9 cellular contexts compared by ENCODE assay signal in genomic region chr21:33036430-33037162, GRCh38. TPM values are rescaled to one million over a fixed set of nuclear protein-coding genes. Genes with fewer than 3 reads are reported as not detected.
DNase-seq lines count a peak whose midpoint lies in the region; ATAC-seq, FAIRE-seq and TF ChIP-seq lines count a peak whose summit lies in the region.
"Had no signal": no experiment of that assay in that cellular context is flagged by ENCODE, and none has a peak within 500 bp of the region (broad histone marks: within the 10 kb centered on the region; RNA-seq: fewer than 3 reads in every experiment).

No MANE protein-coding gene starts in this region.

- no peaks in the 10 kb centered on the region for H3K36me3 Mint-ChIP-seq in activated T-helper 1 cell treated with anti-CD3 and anti-CD28 coated beads, Interleukin-12 subunit alpha, Interleukin-12 subunit beta, Interleukin-2, Interleukin-4 antibody, amounts not matched to agents 30 ng/mL and 10 ng/mL and 1 ng/mL, durations not matched to agents 14 hours and 24 hours and 36 hours (ENCODE audit: low read depth)

- H3K9ac ChIP-seq in DND-41 (ENCODE audit: low read depth, low read length), result no peak overlapping the region

- H3K36me3 ChIP-seq in DND-41 (ENCODE audit: insufficient read depth, low read length) (no peaks in the 10 kb centered on the region), mucosa of descending colon (ENCODE audit: low read depth) (no peaks in the 10 kb centered on the region)

- no peak overlapping the region for H3K4me2 ChIP-seq in DND-41 (ENCODE audit: insufficient read depth, low read length)
- H3K4me2 ChIP-seq: PC-9 had no signal

- no peak overlapping the region for H2AFZ ChIP-seq in DND-41 (ENCODE audit: low read depth, low read length)
- H2AFZ ChIP-seq: PC-9 had no signal

- intact Hi-C loops in activated T-helper 1 cell treated with anti-CD3 and anti-CD28 coated beads, Interleukin-12 subunit alpha, Interleukin-12 subunit beta, Interleukin-2, Interleukin-4 antibody, amounts not matched to agents 30 ng/mL and 10 ng/mL and 1 ng/mL, durations not matched to agents 14 hours and 24 hours and 36 hours (cut with micrococcal nuclease), result no loop called here
- intact Hi-C loops in mucosa of descending colon (cut with DNase I, micrococcal nuclease), result no loop called here

- peak; percentile 9 for FAIRE-seq in HTR-8/SVneo (lab: Jason Lieb, UNC)

- H3K9me3 ChIP-seq in DND-41 (ENCODE audit: insufficient read depth, low read length, severe bottlenecking) (no peaks in the 10 kb centered on the region), mucosa of descending colon (no peaks in the 10 kb centered on the region)

- no peak overlapping the region for H3K27ac ChIP-seq in DND-41 (ENCODE audit: low read length)
- H3K27ac ChIP-seq: PC-9 had no signal

- H3K4me3 ChIP-seq in DND-41 (ENCODE audit: low read depth in 1 of 2, low read length in 2 of 2) (no peak overlapping the region), mucosa of descending colon (no peak overlapping the region)
- H3K4me3 ChIP-seq: PC-9 had no signal

- in situ Hi-C loops in G401 (cut with HindIII; ENCODE audit: low sequenced_read_pairs), result no loop called here

- DNase-seq in DND-41 (peak; percentile 62), HTR-8/SVneo (ENCODE audit: insufficient read length, low spot score) (peak; percentile 59), mucosa of descending colon (peak in 1 of 3 donors; percentile 8), DMS114 treated with DMSO at 0.1 percent for 48 hours (lab: John Stamatoyannopoulos, UW; ENCODE audit: unreplicated experiment) (no peak), occipital lobe (lab: John Stamatoyannopoulos, UW) (no peak), G401 (ENCODE audit: low spot score) (no peak)
- no peak for DNase-seq in activated T-helper 1 cell treated with anti-CD3 and anti-CD28 coated beads, Interleukin-12 subunit alpha, Interleukin-12 subunit beta, Interleukin-2, Interleukin-4 antibody, amounts not matched to agents 30 ng/mL and 10 ng/mL and 1 ng/mL, durations not matched to agents 14 hours and 24 hours and 36 hours (ENCODE audit: low spot score)
- no peak for DNase-seq in activated effector memory CD4-positive, alpha-beta T cell treated with anti-CD3 and anti-CD28 coated beads, Interleukin-2, amount 50 U/mL, for 16 hours
- DNase-seq: PC-9 had no signal

- H3K4me1 Mint-ChIP-seq in activated T-helper 1 cell treated with anti-CD3 and anti-CD28 coated beads, Interleukin-12 subunit alpha, Interleukin-12 subunit beta, Interleukin-2, Interleukin-4 antibody, amounts not matched to agents 30 ng/mL and 10 ng/mL and 1 ng/mL, durations not matched to agents 14 hours and 24 hours and 36 hours (ENCODE audit: low read depth), result peaks cover 8% of the 10 kb centered on the region

- no peaks in the 10 kb centered on the region for H3K79me2 ChIP-seq in DND-41 (ENCODE audit: insufficient read depth, low read length)

- no peaks in the 10 kb centered on the region for H3K9me3 Mint-ChIP-seq in activated T-helper 1 cell treated with anti-CD3 and anti-CD28 coated beads, Interleukin-12 subunit alpha, Interleukin-12 subunit beta, Interleukin-2, Interleukin-4 antibody, amounts not matched to agents 30 ng/mL and 10 ng/mL and 1 ng/mL, durations not matched to agents 14 hours and 24 hours and 36 hours

- no peaks in the 10 kb centered on the region for H4K20me1 ChIP-seq in DND-41 (ENCODE audit: insufficient read depth, low read length)

- peak overlapping the region; percentile 31 for H3K27ac Mint-ChIP-seq in activated T-helper 1 cell treated with anti-CD3 and anti-CD28 coated beads, Interleukin-12 subunit alpha, Interleukin-12 subunit beta, Interleukin-2, Interleukin-4 antibody, amounts not matched to agents 30 ng/mL and 10 ng/mL and 1 ng/mL, durations not matched to agents 14 hours and 24 hours and 36 hours

- peaks cover 9% of the 10 kb centered on the region for H3K4me1 ChIP-seq in DND-41 (ENCODE audit: insufficient read depth, low read length)
- no peaks in the 10 kb centered on the region for H3K4me1 ChIP-seq in mucosa of descending colon (ENCODE audit: low read depth)

- no peak overlapping the region for H3K4me3 Mint-ChIP-seq in activated T-helper 1 cell treated with anti-CD3 and anti-CD28 coated beads, Interleukin-12 subunit alpha, Interleukin-12 subunit beta, Interleukin-2, Interleukin-4 antibody, amounts not matched to agents 30 ng/mL and 10 ng/mL and 1 ng/mL, durations not matched to agents 14 hours and 24 hours and 36 hours

- no peaks in the 10 kb centered on the region for H3K27me3 ChIP-seq in DND-41 (ENCODE audit: insufficient read depth, low read length, poor library complexity)

- TF ChIP-seq CTCF in DND-41 (IDR thresholded peaks at IDR 0.05; ENCODE audit: borderline replicate concordance, extremely low read depth, low read length, poor library complexity, severe bottlenecking) (no peak), mucosa of descending colon (IDR thresholded peaks at IDR 0.05) (no peak)

- H3K27me3 Mint-ChIP-seq in activated T-helper 1 cell treated with anti-CD3 and anti-CD28 coated beads, Interleukin-12 subunit alpha, Interleukin-12 subunit beta, Interleukin-2, Interleukin-4 antibody, amounts not matched to agents 30 ng/mL and 10 ng/mL and 1 ng/mL, durations not matched to agents 14 hours and 24 hours and 36 hours (ENCODE audit: insufficient read depth), result peaks cover 34% of the 10 kb centered on the region

- ATAC-seq in DND-41 (ENCODE audit: insufficient read depth, low read depth) (peak; percentile 93), mucosa of descending colon (peak; percentile 65)

RNA-seq across cellular contexts. Expression of gene OLIG2, which starts 10.9 kb away (rescaled TPM):
- total RNA-seq in activated T-helper 1 cell treated with anti-CD3 and anti-CD28 coated beads, Interleukin-12 subunit alpha, Interleukin-12 subunit beta, Interleukin-2, Interleukin-4 antibody, amounts not matched to agents 30 ng/mL and 10 ng/mL and 1 ng/mL, durations not matched to agents 14 hours and 24 hours and 36 hours, result not detected in 2 replicates
- total RNA-seq in mucosa of descending colon, result not detected
- 23.9 TPM for total RNA-seq in occipital lobe
- total RNA-seq in G401 (2014; rRNA removed; shearing (Covaris generic)), result not detected in 2 replicates
- total RNA-seq: PC-9 had no signal

RNA-seq across cellular contexts. Expression of gene OLIG1, which starts 33.3 kb away (rescaled TPM):
- total RNA-seq in activated T-helper 1 cell treated with anti-CD3 and anti-CD28 coated beads, Interleukin-12 subunit alpha, Interleukin-12 subunit beta, Interleukin-2, Interleukin-4 antibody, amounts not matched to agents 30 ng/mL and 10 ng/mL and 1 ng/mL, durations not matched to agents 14 hours and 24 hours and 36 hours, result not detected in 2 replicates
- total RNA-seq in mucosa of descending colon, result not detected
- 9.4 TPM for total RNA-seq in occipital lobe
- total RNA-seq in G401 (2014; rRNA removed; shearing (Covaris generic)), result not detected in 2 replicates
- total RNA-seq: PC-9 had no signal

Comparison
In these comparisons a context has a peak if more than half of its experiments do, and no peak if none do; other contexts are left out.
1. DNase-seq: peak in DND-41 (single experiment) and HTR-8/SVneo (single experiment); none in activated T-helper 1 cell treated with anti-CD3 and anti-CD28 coated beads, Interleukin-12 subunit alpha, Interleukin-12 subunit beta, Interleukin-2, Interleukin-4 antibody, amounts not matched to agents 30 ng/mL and 10 ng/mL and 1 ng/mL, durations not matched to agents 14 hours and 24 hours and 36 hours (single experiment), DMS114 treated with DMSO at 0.1 percent for 48 hours (single experiment), occipital lobe (single experiment), activated effector memory CD4-positive, alpha-beta T cell treated with anti-CD3 and anti-CD28 coated beads, Interleukin-2, amount 50 U/mL, for 16 hours (single experiment) and G401 (single experiment).
2. RNA of gene OLIG2, which starts 10.9 kb away (total RNA-seq): 23.9 TPM in occipital lobe (single experiment); not detected in activated T-helper 1 cell treated with anti-CD3 and anti-CD28 coated beads, Interleukin-12 subunit alpha, Interleukin-12 subunit beta, Interleukin-2, Interleukin-4 antibody, amounts not matched to agents 30 ng/mL and 10 ng/mL and 1 ng/mL, durations not matched to agents 14 hours and 24 hours and 36 hours, not detected in mucosa of descending colon and not detected in G401; every median in the first group is over 10 times any median in the second.